1 cellular context compared by ENCODE assay signal in the genomic region with DNA sequence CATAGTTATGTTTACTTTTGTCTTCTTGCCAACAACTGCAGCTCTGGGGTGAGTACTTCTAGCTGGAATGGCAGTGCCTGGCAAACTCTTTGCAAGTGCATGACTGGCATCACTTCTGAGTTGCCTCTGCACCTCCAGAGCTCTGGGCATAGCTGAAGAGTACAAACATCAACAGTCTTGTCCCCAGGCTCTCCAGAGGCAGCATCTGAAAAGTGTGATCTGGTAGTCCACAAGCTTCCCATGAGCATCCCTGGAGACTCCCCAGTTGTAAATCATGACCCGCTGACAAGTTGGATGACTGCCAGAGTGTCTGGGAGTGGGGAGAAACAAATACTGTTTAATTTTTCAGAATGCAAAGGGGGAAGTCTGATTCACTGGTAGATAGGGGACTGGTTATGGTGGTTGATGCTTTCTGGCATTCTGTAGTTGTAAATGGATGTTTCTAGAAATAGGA.
TF ChIP-seq lines count a peak whose summit lies in the region.

No MANE protein-coding gene starts in this region.

TF ChIP-seq in IMR-90, 13 proteins besides CTCF, POLR2A, EP300 and RAD21:
- TF ChIP-seq BHLHE40 (IDR thresholded peaks at IDR 0.05; ENCODE audit: low read depth, low read length) = no peak
